In genomic region chr1:169804941-169805340, GRCh38 we compare ENCODE assay signal across 1 cellular context.
A peak's percentile ranks its signal among the peaks of the same experiment; 100 is the strongest.
TF ChIP-seq lines count a peak whose summit lies in the region.

No MANE protein-coding gene starts in this region.

TF ChIP-seq in HEK293, 187 proteins besides CTCF, POLR2A, EP300 and RAD21:
- TF ChIP-seq ZNF404 (tag by site-specific recombination; IDR thresholded peaks at IDR 0.05) (no peak), SCRT2 (tag by site-specific recombination; IDR thresholded peaks at IDR 0.05) (peak; percentile 91), ATF2 (tag by site-specific recombination; IDR thresholded peaks at IDR 0.05; ENCODE audit: low read depth) (no peak), ZNF518A (tag by site-specific recombination; conservative IDR thresholded peaks at IDR 0.05; ENCODE audit: low read depth) (no peak), KLF9 (tag by site-specific recombination; IDR thresholded peaks at IDR 0.05; ENCODE audit: low read depth) (no peak), SCRT1 (tag by site-specific recombination; IDR thresholded peaks at IDR 0.05; ENCODE audit: borderline replicate concordance) (peak; percentile 41; the same call in 1 of the 2 replicates), ELK4 (IDR thresholded peaks at IDR 0.05; ENCODE audit: borderline replicate concordance, low read depth, low read length) (no peak)
